In genomic region chr1:192485692-192486436, GRCh38 we compare ENCODE assay signal across 8 cellular contexts.
DNase-seq lines count a peak whose midpoint lies in the region; ATAC-seq and TF ChIP-seq lines count a peak whose summit lies in the region.
"Had no signal": no experiment of that assay in that cellular context is flagged by ENCODE, and none has a peak within 500 bp of the region (broad histone marks: within the 10 kb centered on the region; RNA-seq: fewer than 3 reads in every experiment).

No MANE protein-coding gene starts in this region.

- WGBS in transverse colon (ENCODE audit: low coverage in 1 of 2), 2 donors = 33 to 53% methylated on average over 1 of the region's 1 CpG

- H3K36me3 ChIP-seq in transverse colon = no peaks in the 10 kb centered on the region

- no peak overlapping the region for H3K4me3 ChIP-seq in transverse colon

- CTCF ChIA-PET in HEK293T (lab: Yijun Ruan, JAX) = no interaction called here

- no peak for TF ChIP-seq POLR2A in transverse colon (IDR thresholded peaks at IDR 0.05)

- no peak for TF ChIP-seq CTCF in transverse colon (IDR thresholded peaks at IDR 0.05)

- peak; percentile 88 for DNase-seq in HT-29 (ENCODE audit: low spot score)
- DNase-seq in brain pericyte (ENCODE audit: low read depth, low spot score) = peak; percentile 91
- peak; percentile 94 for DNase-seq in kidney glomerular epithelial cell (lab: John Stamatoyannopoulos, UW)
- peak; percentile 41 for DNase-seq in transverse colon
- no peak for DNase-seq in effector CD4-positive, alpha-beta T cell
- no peak for DNase-seq in HEK293T (ENCODE audit: extremely low spot score)
- DNase-seq: occipital lobe had no signal

- peaks cover 0 to 10% (median 3%) of the 10 kb centered on the region in 4 donors for H3K4me1 ChIP-seq in transverse colon

- no peaks in the 10 kb centered on the region for H3K27me3 ChIP-seq in transverse colon

- no peaks in the 10 kb centered on the region for H3K9me3 ChIP-seq in transverse colon

- no peak for ATAC-seq in GM18873 (IDR thresholded peaks at IDR 0.05; ENCODE audit: low FRiP score, unreplicated experiment)

- TF ChIP-seq EP300 in transverse colon (IDR thresholded peaks at IDR 0.05; ENCODE audit: low read depth) = peak; percentile 49

- H3K27ac ChIP-seq in transverse colon = peak overlapping the region; percentile 25 to 84 (median 74)

- POLR2A ChIA-PET in HEK293T (lab: Yijun Ruan, JAX) = no interaction called here

- intact Hi-C loops in transverse colon (cut with DNase I; ENCODE audit: low total_unique reads) = loop anchor here (10.0 kb wide), 1 partner anchor 99 kb away; no protein-coding TSS in a partner anchor

- in situ Hi-C loops in transverse colon (cut with MboI; ENCODE audit: low pct_ligation_motif_present in 1 of 4, low pct_unique_long_range_greater_than_20kb in 1 of 4, low sequenced_read_pairs in 3 of 4) = loop anchor here in 2 of 4 donors (25.0 kb wide), 2 partner anchors 301 to 426 kb away; no protein-coding TSS in a partner anchor

TF ChIP-seq in HEK293T, 16 proteins besides CTCF, POLR2A, EP300 and RAD21:
- TF ChIP-seq TARDBP (IDR thresholded peaks at IDR 0.05) (no peak), PKNOX1 (IDR thresholded peaks at IDR 0.05) (no peak), L3MBTL2 (conservative IDR thresholded peaks at IDR 0.05) (no peak), ARNT (IDR thresholded peaks at IDR 0.05) (no peak), NFRKB (IDR thresholded peaks at IDR 0.05) (no peak), FOXA1 (IDR thresholded peaks at IDR 0.05) (no peak), SUZ12 (IDR thresholded peaks at IDR 0.05) (no peak), FOXM1 (IDR thresholded peaks at IDR 0.05; ENCODE audit: borderline replicate concordance) (no peak), FOXK2 (IDR thresholded peaks at IDR 0.05) (no peak), ELF4 (IDR thresholded peaks at IDR 0.05) (no peak), BHLHE40 (IDR thresholded peaks at IDR 0.05; ENCODE audit: borderline replicate concordance) (no peak), CTBP1 (IDR thresholded peaks at IDR 0.05; ENCODE audit: borderline replicate concordance) (no peak), HDGF (IDR thresholded peaks at IDR 0.05; ENCODE audit: borderline replicate concordance) (no peak), SP1 (IDR thresholded peaks at IDR 0.05) (no peak), LEF1 (IDR thresholded peaks at IDR 0.05; ENCODE audit: borderline replicate concordance) (no peak), ZNF384 (IDR thresholded peaks at IDR 0.05) (no peak)

Comparison
In these comparisons a context has a peak if more than half of its experiments do, and no peak if none do; other contexts are left out.
1. DNase-seq: peak in HT-29 (single experiment), brain pericyte (single experiment), kidney glomerular epithelial cell (single experiment) and transverse colon (single experiment); none in effector CD4-positive, alpha-beta T cell (single experiment) and HEK293T (single experiment).